Comparison of ENCODE assay signal across 30 cellular contexts in genomic region chr3:139124197-139124596, GRCh38.
"Had no signal": no experiment of that assay in that cellular context is flagged by ENCODE, and none has a peak within 500 bp of the region (broad histone marks: within the 10 kb centered on the region; RNA-seq: fewer than 3 reads in every experiment).

No MANE protein-coding gene starts in this region.

- H3K9me3 Mint-ChIP-seq: activated CD4-positive, alpha-beta memory T cell treated with anti-CD3 and anti-CD28 coated beads, Interleukin-2, amount 10 ng/mL, durations not matched to agents 7 days and 5 days; activated naive CD4-positive, alpha-beta T cell treated with anti-CD3 and anti-CD28 coated beads, Interleukin-2, amount 10 ng/mL, durations not matched to agents 7 days and 5 days; activated naive CD8-positive, alpha-beta T cell treated with anti-CD3 and anti-CD28 coated beads, Interleukin-2, amount 10 ng/mL, durations not matched to agents 7 days and 5 days; dendritic cell treated with granulocyte-macrophage colony-stimulating factor and Interleukin-4, amounts not matched to agents 40 ng/mL and 50 ng/mL, for 4 days; memory B cell; naive thymus-derived CD4-positive, alpha-beta T cell; stimulated activated effector memory CD8-positive, alpha-beta T cell treated with anti-CD3 and anti-CD28 coated beads, Interleukin-12 subunit alpha, Interleukin-12 subunit beta, amount 100 ng/mL, for 72 hours; stimulated activated naive CD8-positive, alpha-beta T cell treated with anti-CD3 and anti-CD28 coated beads, Interleukin-15, Interleukin-2, amounts not matched to agents 100 ng/mL and 50 ng/mL, for 24 hours; T-helper 2 cell treated with Interferon-gamma antibody and Interleukin-4, amounts not matched to agents 5 μg/mL and 100 μg/mL, for 36 hours had no signal

- H3K4me1 ChIP-seq: ascending aorta, prostate gland, sigmoid colon, uterus had no signal

- H3K4me3 ChIP-seq: ascending aorta, esophagus squamous epithelium, pancreas, prostate gland, sigmoid colon, thoracic aorta, uterus had no signal

- H3K4me3 Mint-ChIP-seq: activated CD4-positive, alpha-beta memory T cell treated with anti-CD3 and anti-CD28 coated beads, Interleukin-2, amount 10 ng/mL, durations not matched to agents 7 days and 5 days; activated naive CD4-positive, alpha-beta T cell treated with anti-CD3 and anti-CD28 coated beads, Interleukin-2, amount 10 ng/mL, durations not matched to agents 7 days and 5 days; activated naive CD8-positive, alpha-beta T cell treated with anti-CD3 and anti-CD28 coated beads, Interleukin-2, amount 10 ng/mL, durations not matched to agents 7 days and 5 days; brain; dendritic cell treated with granulocyte-macrophage colony-stimulating factor and Interleukin-4, amounts not matched to agents 40 ng/mL and 50 ng/mL, for 4 days; memory B cell; naive thymus-derived CD4-positive, alpha-beta T cell; stimulated activated effector memory CD8-positive, alpha-beta T cell treated with anti-CD3 and anti-CD28 coated beads, Interleukin-12 subunit alpha, Interleukin-12 subunit beta, amount 100 ng/mL, for 72 hours; stimulated activated naive CD8-positive, alpha-beta T cell treated with anti-CD3 and anti-CD28 coated beads, Interleukin-15, Interleukin-2, amounts not matched to agents 100 ng/mL and 50 ng/mL, for 24 hours; T-helper 2 cell treated with Interferon-gamma antibody and Interleukin-4, amounts not matched to agents 5 μg/mL and 100 μg/mL, for 36 hours had no signal

- H3K27me3 Mint-ChIP-seq: activated CD4-positive, alpha-beta memory T cell treated with anti-CD3 and anti-CD28 coated beads, Interleukin-2, amount 10 ng/mL, durations not matched to agents 7 days and 5 days; activated naive CD4-positive, alpha-beta T cell treated with anti-CD3 and anti-CD28 coated beads, Interleukin-2, amount 10 ng/mL, durations not matched to agents 7 days and 5 days; activated naive CD8-positive, alpha-beta T cell treated with anti-CD3 and anti-CD28 coated beads, Interleukin-2, amount 10 ng/mL, durations not matched to agents 7 days and 5 days; dendritic cell treated with granulocyte-macrophage colony-stimulating factor and Interleukin-4, amounts not matched to agents 40 ng/mL and 50 ng/mL, for 4 days; naive thymus-derived CD4-positive, alpha-beta T cell; stimulated activated naive CD8-positive, alpha-beta T cell treated with anti-CD3 and anti-CD28 coated beads, Interleukin-15, Interleukin-2, amounts not matched to agents 100 ng/mL and 50 ng/mL, for 24 hours had no signal

- H3K9me3 ChIP-seq: ascending aorta, esophagus squamous epithelium, pancreas, prostate gland, sigmoid colon, thoracic aorta, uterus had no signal

- H3K36me3 Mint-ChIP-seq: activated naive CD4-positive, alpha-beta T cell treated with anti-CD3 and anti-CD28 coated beads, Interleukin-2, amount 10 ng/mL, durations not matched to agents 7 days and 5 days; activated naive CD8-positive, alpha-beta T cell treated with anti-CD3 and anti-CD28 coated beads, Interleukin-2, amount 10 ng/mL, durations not matched to agents 7 days and 5 days; brain; memory B cell; naive thymus-derived CD4-positive, alpha-beta T cell; stimulated activated effector memory CD8-positive, alpha-beta T cell treated with anti-CD3 and anti-CD28 coated beads, Interleukin-12 subunit alpha, Interleukin-12 subunit beta, amount 100 ng/mL, for 72 hours had no signal

- H3K4me1 Mint-ChIP-seq: activated naive CD4-positive, alpha-beta T cell treated with anti-CD3 and anti-CD28 coated beads, Interleukin-2, amount 10 ng/mL, durations not matched to agents 7 days and 5 days; memory B cell; stimulated activated effector memory CD8-positive, alpha-beta T cell treated with anti-CD3 and anti-CD28 coated beads, Interleukin-12 subunit alpha, Interleukin-12 subunit beta, amount 100 ng/mL, for 72 hours had no signal

- H3K27ac ChIP-seq: ascending aorta, esophagus squamous epithelium, pancreas, prostate gland, sigmoid colon, thoracic aorta, uterus, VCaP had no signal

- ATAC-seq: activated CD4-positive, CD25-positive, alpha-beta regulatory T cell treated with anti-CD3 and anti-CD28 coated beads, Interleukin-2, amount 50 U/mL, for 24 hours; left cardiac atrium; naive thymus-derived CD4-positive, alpha-beta T cell; pancreas; stimulated activated effector memory CD8-positive, alpha-beta T cell treated with anti-CD3 and anti-CD28 coated beads, Interleukin-12 subunit alpha, Interleukin-12 subunit beta, amount 100 ng/mL, for 72 hours had no signal

- DNase-seq: activated CD4-positive, alpha-beta memory T cell treated with anti-CD3 and anti-CD28 coated beads, Interleukin-2, amount 10 ng/mL, durations not matched to agents 7 days and 5 days; activated CD4-positive, alpha-beta T cell treated with anti-CD3 and anti-CD28 coated beads for 48 hours; activated effector memory CD4-positive, alpha-beta T cell treated with anti-CD3 and anti-CD28 coated beads, Interleukin-2, amount 50 U/mL, for 16 hours; activated naive CD4-positive, alpha-beta T cell treated with anti-CD3 and anti-CD28 coated beads, Interleukin-2, amount 10 ng/mL, durations not matched to agents 7 days and 5 days; activated naive CD8-positive, alpha-beta T cell treated with anti-CD3 and anti-CD28 coated beads, Interleukin-2, amount 10 ng/mL, durations not matched to agents 7 days and 5 days; caudate nucleus; effector CD4-positive, alpha-beta T cell; esophagus squamous epithelium; glutamatergic neuron; left cardiac atrium; midbrain; naive thymus-derived CD4-positive, alpha-beta T cell; pancreas; sigmoid colon; small intestine; stimulated activated CD4-positive, alpha-beta T cell treated with anti-CD3 and anti-CD28 coated beads, Interleukin-4, amount 100 ng/mL, for 24 hours; T-helper 1 cell; trophoblast cell; uterus had no signal

- H3K27me3 ChIP-seq: ascending aorta, esophagus squamous epithelium, pancreas, sigmoid colon, uterus had no signal

- H3K27ac Mint-ChIP-seq: activated CD4-positive, alpha-beta memory T cell treated with anti-CD3 and anti-CD28 coated beads, Interleukin-2, amount 10 ng/mL, durations not matched to agents 7 days and 5 days; activated naive CD4-positive, alpha-beta T cell treated with anti-CD3 and anti-CD28 coated beads, Interleukin-2, amount 10 ng/mL, durations not matched to agents 7 days and 5 days; activated naive CD8-positive, alpha-beta T cell treated with anti-CD3 and anti-CD28 coated beads, Interleukin-2, amount 10 ng/mL, durations not matched to agents 7 days and 5 days; brain; dendritic cell treated with granulocyte-macrophage colony-stimulating factor and Interleukin-4, amounts not matched to agents 40 ng/mL and 50 ng/mL, for 4 days; memory B cell; naive thymus-derived CD4-positive, alpha-beta T cell; stimulated activated effector memory CD8-positive, alpha-beta T cell treated with anti-CD3 and anti-CD28 coated beads, Interleukin-12 subunit alpha, Interleukin-12 subunit beta, amount 100 ng/mL, for 72 hours; stimulated activated naive CD8-positive, alpha-beta T cell treated with anti-CD3 and anti-CD28 coated beads, Interleukin-15, Interleukin-2, amounts not matched to agents 100 ng/mL and 50 ng/mL, for 24 hours; T-helper 2 cell treated with Interferon-gamma antibody and Interleukin-4, amounts not matched to agents 5 μg/mL and 100 μg/mL, for 36 hours had no signal

- H3K36me3 ChIP-seq: ascending aorta, esophagus squamous epithelium, pancreas, prostate gland, sigmoid colon, thoracic aorta, uterus had no signal
